ENCODE assay signal across 23 cellular contexts in the genomic region with DNA sequence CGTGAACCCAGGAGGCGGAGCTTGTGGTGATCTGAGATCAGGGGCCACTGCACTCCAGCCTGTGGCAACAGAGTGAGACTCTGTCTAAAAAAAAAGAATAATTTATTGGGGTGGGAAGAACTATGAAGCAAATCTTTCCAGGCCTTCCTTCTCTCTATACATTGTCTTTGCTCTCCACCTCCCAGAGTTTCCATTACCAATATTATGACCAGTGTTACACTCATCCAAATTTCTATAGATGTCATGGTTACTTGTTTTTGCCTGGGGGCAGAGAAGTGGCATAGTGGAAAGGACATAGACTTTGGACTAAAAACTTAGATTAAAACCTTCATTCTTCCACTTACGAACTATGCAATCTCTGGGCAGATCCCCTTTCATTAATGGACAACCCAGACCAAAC. TPM values are rescaled to one million over a fixed set of nuclear protein-coding genes. Genes with fewer than 3 reads are reported as not detected.
DNase-seq lines count a peak whose midpoint lies in the region; ATAC-seq lines count a peak whose summit lies in the region.
"Had no signal": no experiment of that assay in that cellular context is flagged by ENCODE, and none has a peak within 500 bp of the region (broad histone marks: within the 10 kb centered on the region; RNA-seq: fewer than 3 reads in every experiment).

No MANE protein-coding gene starts in this region.

- H3K9me3 Mint-ChIP-seq in activated CD4-positive, alpha-beta T cell treated with anti-CD3 and anti-CD28 coated beads for 36 hours (ENCODE audit: low read depth), result peaks cover 3% of the 10 kb centered on the region
- no peaks in the 10 kb centered on the region for H3K9me3 Mint-ChIP-seq in activated naive CD4-positive, alpha-beta T cell treated with anti-CD3 and anti-CD28 coated beads, Interleukin-2, amount 50 U/mL, for 24 hours
- H3K9me3 Mint-ChIP-seq in activated naive CD4-positive, alpha-beta T cell treated with anti-CD3 and anti-CD28 coated beads, Interleukin-2, amount 10 ng/mL, durations not matched to agents 7 days and 5 days, result no peaks in the 10 kb centered on the region
- peaks cover 5% of the 10 kb centered on the region for H3K9me3 Mint-ChIP-seq in activated naive CD8-positive, alpha-beta T cell treated with anti-CD3 and anti-CD28 coated beads, Interleukin-2, amount 50 U/mL, for 24 hours
- H3K9me3 Mint-ChIP-seq in stimulated activated naive CD8-positive, alpha-beta T cell treated with anti-CD3 and anti-CD28 coated beads, Interleukin-15, Interleukin-2, amounts not matched to agents 100 ng/mL and 50 ng/mL, for 24 hours, result peaks cover 3% of the 10 kb centered on the region
- H3K9me3 Mint-ChIP-seq: CD4-positive, alpha-beta T cell; GM23338 had no signal

- peak overlapping the region; percentile 40 for H3K27ac Mint-ChIP-seq in activated CD4-positive, alpha-beta T cell treated with anti-CD3 and anti-CD28 coated beads for 36 hours
- H3K27ac Mint-ChIP-seq in activated naive CD4-positive, alpha-beta T cell treated with anti-CD3 and anti-CD28 coated beads, Interleukin-2, amount 50 U/mL, for 24 hours, result peak overlapping the region; percentile 75
- H3K27ac Mint-ChIP-seq in activated naive CD4-positive, alpha-beta T cell treated with anti-CD3 and anti-CD28 coated beads, Interleukin-2, amount 10 ng/mL, durations not matched to agents 7 days and 5 days, result no peak overlapping the region
- H3K27ac Mint-ChIP-seq in activated naive CD8-positive, alpha-beta T cell treated with anti-CD3 and anti-CD28 coated beads, Interleukin-2, amount 50 U/mL, for 24 hours, result peak overlapping the region; percentile 99
- H3K27ac Mint-ChIP-seq in stimulated activated naive CD8-positive, alpha-beta T cell treated with anti-CD3 and anti-CD28 coated beads, Interleukin-15, Interleukin-2, amounts not matched to agents 100 ng/mL and 50 ng/mL, for 24 hours, result peak overlapping the region; percentile 90
- H3K27ac Mint-ChIP-seq: CD4-positive, alpha-beta T cell; GM23338 had no signal

- H3K27me3 Mint-ChIP-seq in activated CD4-positive, alpha-beta T cell treated with anti-CD3 and anti-CD28 coated beads for 36 hours, result peaks cover 16% of the 10 kb centered on the region
- H3K27me3 Mint-ChIP-seq in activated naive CD4-positive, alpha-beta T cell treated with anti-CD3 and anti-CD28 coated beads, Interleukin-2, amount 50 U/mL, for 24 hours, result no peaks in the 10 kb centered on the region
- H3K27me3 Mint-ChIP-seq in activated naive CD4-positive, alpha-beta T cell treated with anti-CD3 and anti-CD28 coated beads, Interleukin-2, amount 10 ng/mL, durations not matched to agents 7 days and 5 days, result peaks cover 18% of the 10 kb centered on the region
- no peaks in the 10 kb centered on the region for H3K27me3 Mint-ChIP-seq in activated naive CD8-positive, alpha-beta T cell treated with anti-CD3 and anti-CD28 coated beads, Interleukin-2, amount 50 U/mL, for 24 hours
- no peaks in the 10 kb centered on the region for H3K27me3 Mint-ChIP-seq in stimulated activated naive CD8-positive, alpha-beta T cell treated with anti-CD3 and anti-CD28 coated beads, Interleukin-15, Interleukin-2, amounts not matched to agents 100 ng/mL and 50 ng/mL, for 24 hours
- H3K27me3 Mint-ChIP-seq: CD4-positive, alpha-beta T cell had no signal

- CTCF ChIA-PET in activated CD4-positive, alpha-beta T cell treated with anti-CD3 and anti-CD28 coated beads for 36 hours (lab: Charles Lee), result no interaction called here
- CTCF ChIA-PET in activated naive CD4-positive, alpha-beta T cell treated with anti-CD3 and anti-CD28 coated beads, Interleukin-2, amount 10 ng/mL, durations not matched to agents 7 days and 5 days (lab: Charles Lee), result interaction anchor here (0.6 kb wide), 1 partner anchor 32 kb away, joined by 3 read pairs; no protein-coding TSS in a partner anchor

- no peak for ATAC-seq in activated CD4-positive, alpha-beta T cell treated with anti-CD3 and anti-CD28 coated beads for 36 hours
- ATAC-seq in activated naive CD8-positive, alpha-beta T cell treated with anti-CD3 and anti-CD28 coated beads, Interleukin-2, amount 50 U/mL, for 24 hours, result peak; percentile 57
- ATAC-seq in HG02840 (IDR thresholded peaks at IDR 0.05; ENCODE audit: low FRiP score, unreplicated experiment), result no peak
- ATAC-seq: GM23338, Panc1 had no signal

- POLR2A ChIA-PET in activated CD4-positive, alpha-beta T cell treated with anti-CD3 and anti-CD28 coated beads for 36 hours (lab: Charles Lee), result no interaction called here

- no peak for DNase-seq in activated CD4-positive, alpha-beta T cell treated with anti-CD3 and anti-CD28 coated beads for 36 hours
- DNase-seq in activated CD4-positive, alpha-beta T cell treated with anti-CD3 and anti-CD28 coated beads for 4 hours, result no peak
- DNase-seq in activated naive CD4-positive, alpha-beta T cell treated with anti-CD3 and anti-CD28 coated beads, Interleukin-2, amount 10 ng/mL, durations not matched to agents 7 days and 5 days, result no peak
- DNase-seq in activated naive CD8-positive, alpha-beta T cell treated with anti-CD3 and anti-CD28 coated beads, Interleukin-2, amount 50 U/mL, for 24 hours, result peak; percentile 41
- DNase-seq in retina, result no peak
- DNase-seq: ACHN; Caco-2; CD4-positive, alpha-beta T cell; DMS 273 treated with DMSO at 0.1 percent for 48 hours; IMR-90; NCI-H1092 treated with DMSO at 0.1 percent for 48 hours; NCI-H146; NCI-H2029 treated with DMSO at 0.1 percent for 48 hours; NCI-H226; NCI-H510A treated with DMSO at 0.1 percent for 48 hours; NCI-H748 treated with DMSO at 0.1 percent for 48 hours; SIG-M5 had no signal

- intact Hi-C loops in activated CD4-positive, alpha-beta T cell treated with anti-CD3 and anti-CD28 coated beads for 36 hours (cut with DNase I, micrococcal nuclease), result loop anchor here (10.0 kb wide), 2 partner anchors 134 to 226 kb away; a partner anchor contains a TSS

- peaks cover 64% of the 10 kb centered on the region for H3K4me1 Mint-ChIP-seq in activated CD4-positive, alpha-beta T cell treated with anti-CD3 and anti-CD28 coated beads for 36 hours
- H3K4me1 Mint-ChIP-seq in activated naive CD4-positive, alpha-beta T cell treated with anti-CD3 and anti-CD28 coated beads, Interleukin-2, amount 50 U/mL, for 24 hours, result peaks cover 88% of the 10 kb centered on the region
- peaks cover 45% of the 10 kb centered on the region for H3K4me1 Mint-ChIP-seq in activated naive CD4-positive, alpha-beta T cell treated with anti-CD3 and anti-CD28 coated beads, Interleukin-2, amount 10 ng/mL, durations not matched to agents 7 days and 5 days
- peaks cover 94% of the 10 kb centered on the region for H3K4me1 Mint-ChIP-seq in activated naive CD8-positive, alpha-beta T cell treated with anti-CD3 and anti-CD28 coated beads, Interleukin-2, amount 50 U/mL, for 24 hours
- H3K4me1 Mint-ChIP-seq in stimulated activated naive CD8-positive, alpha-beta T cell treated with anti-CD3 and anti-CD28 coated beads, Interleukin-15, Interleukin-2, amounts not matched to agents 100 ng/mL and 50 ng/mL, for 24 hours (ENCODE audit: low read depth), result peaks cover 97% of the 10 kb centered on the region
- H3K4me1 Mint-ChIP-seq: GM23338 had no signal

- peaks cover 43% of the 10 kb centered on the region for H3K36me3 Mint-ChIP-seq in activated CD4-positive, alpha-beta T cell treated with anti-CD3 and anti-CD28 coated beads for 36 hours (ENCODE audit: low read depth)
- H3K36me3 Mint-ChIP-seq in activated naive CD4-positive, alpha-beta T cell treated with anti-CD3 and anti-CD28 coated beads, Interleukin-2, amount 50 U/mL, for 24 hours, result peaks cover 42% of the 10 kb centered on the region
- no peaks in the 10 kb centered on the region for H3K36me3 Mint-ChIP-seq in activated naive CD4-positive, alpha-beta T cell treated with anti-CD3 and anti-CD28 coated beads, Interleukin-2, amount 10 ng/mL, durations not matched to agents 7 days and 5 days
- peaks cover 55% of the 10 kb centered on the region for H3K36me3 Mint-ChIP-seq in activated naive CD8-positive, alpha-beta T cell treated with anti-CD3 and anti-CD28 coated beads, Interleukin-2, amount 50 U/mL, for 24 hours (ENCODE audit: low read depth)
- H3K36me3 Mint-ChIP-seq in stimulated activated naive CD8-positive, alpha-beta T cell treated with anti-CD3 and anti-CD28 coated beads, Interleukin-15, Interleukin-2, amounts not matched to agents 100 ng/mL and 50 ng/mL, for 24 hours (ENCODE audit: low read depth), result peaks cover 62% of the 10 kb centered on the region

- H3K4me3 Mint-ChIP-seq in activated CD4-positive, alpha-beta T cell treated with anti-CD3 and anti-CD28 coated beads for 36 hours, result no peak overlapping the region
- peak overlapping the region; percentile 42 for H3K4me3 Mint-ChIP-seq in activated naive CD4-positive, alpha-beta T cell treated with anti-CD3 and anti-CD28 coated beads, Interleukin-2, amount 50 U/mL, for 24 hours
- H3K4me3 Mint-ChIP-seq in activated naive CD4-positive, alpha-beta T cell treated with anti-CD3 and anti-CD28 coated beads, Interleukin-2, amount 10 ng/mL, durations not matched to agents 7 days and 5 days, result no peak overlapping the region
- peak overlapping the region; percentile 3 for H3K4me3 Mint-ChIP-seq in activated naive CD8-positive, alpha-beta T cell treated with anti-CD3 and anti-CD28 coated beads, Interleukin-2, amount 50 U/mL, for 24 hours
- H3K4me3 Mint-ChIP-seq in stimulated activated naive CD8-positive, alpha-beta T cell treated with anti-CD3 and anti-CD28 coated beads, Interleukin-15, Interleukin-2, amounts not matched to agents 100 ng/mL and 50 ng/mL, for 24 hours, result peak overlapping the region; percentile 74
- H3K4me3 Mint-ChIP-seq: CD4-positive, alpha-beta T cell; GM23338 had no signal

RNA-seq across cellular contexts. Expression of a gene that starts 10.1 kb away (rescaled TPM):
- 1 to 10 TPM; 3.6 to 4.0 TPM for total RNA-seq in activated CD4-positive, alpha-beta T cell treated with anti-CD3 and anti-CD28 coated beads for 36 hours
- total RNA-seq: Caco-2, G401, GM23338 had no signal

Comparison
In these comparisons a context has a peak if more than half of its experiments do, and no peak if none do; other contexts are left out.
1. H3K4me3 Mint-ChIP-seq: peak in activated naive CD4-positive, alpha-beta T cell treated with anti-CD3 and anti-CD28 coated beads, Interleukin-2, amount 50 U/mL, for 24 hours (single experiment), activated naive CD8-positive, alpha-beta T cell treated with anti-CD3 and anti-CD28 coated beads, Interleukin-2, amount 50 U/mL, for 24 hours (single experiment) and stimulated activated naive CD8-positive, alpha-beta T cell treated with anti-CD3 and anti-CD28 coated beads, Interleukin-15, Interleukin-2, amounts not matched to agents 100 ng/mL and 50 ng/mL, for 24 hours (single experiment); none in activated CD4-positive, alpha-beta T cell treated with anti-CD3 and anti-CD28 coated beads for 36 hours (single experiment) and activated naive CD4-positive, alpha-beta T cell treated with anti-CD3 and anti-CD28 coated beads, Interleukin-2, amount 10 ng/mL, durations not matched to agents 7 days and 5 days (single experiment).